Comparison of ENCODE assay signal across 9 cellular contexts in genomic region chr2:112580084-112580483, GRCh38.
"Had no signal": no experiment of that assay in that cellular context is flagged by ENCODE, and none has a peak within 500 bp of the region (broad histone marks: within the 10 kb centered on the region; RNA-seq: fewer than 3 reads in every experiment).

No MANE protein-coding gene starts in this region.

- H3K4me2 ChIP-seq: GM23338 had no signal

- H3K27ac Mint-ChIP-seq: GM23338, H9, IgD-negative memory B cell had no signal

- H3K9me3 Mint-ChIP-seq: GM23338, H9, HFFc6 had no signal

- H2AFZ ChIP-seq: GM23338 had no signal

- H3K4me3 Mint-ChIP-seq: GM23338, H9, HFFc6 had no signal

- DNase-seq: H9, HCEC 1CT, HFFc6, KG1 had no signal

- H3K4me3 ChIP-seq: GM23338 had no signal

- H3K27me3 Mint-ChIP-seq: IgD-negative memory B cell had no signal

- FAIRE-seq: H1, H54, HTR-8/SVneo had no signal

- ATAC-seq: GM23338 had no signal
